Comparison of ENCODE assay signal across 8 cellular contexts in genomic region chr11:110297082-110297725, GRCh38. TPM values are rescaled to one million over a fixed set of nuclear protein-coding genes. Genes with fewer than 3 reads are reported as not detected.
A peak's percentile ranks its signal among the peaks of the same experiment; 100 is the strongest.
DNase-seq lines count a peak whose midpoint lies in the region; ATAC-seq and TF ChIP-seq lines count a peak whose summit lies in the region.

No MANE protein-coding gene starts in this region.

- peak overlapping the region; percentile 52 for H3K4me3 Mint-ChIP-seq in activated CD8-positive, alpha-beta T cell treated with anti-CD3 and anti-CD28 coated beads for 36 hours

- no peaks in the 10 kb centered on the region for H3K36me3 ChIP-seq in iPS DF 6.9 (ENCODE audit: control insufficient read depth, insufficient read depth, low read length)
- H3K36me3 ChIP-seq in stomach = no peaks in the 10 kb centered on the region

- POLR2A ChIA-PET in activated CD8-positive, alpha-beta T cell treated with anti-CD3 and anti-CD28 coated beads for 36 hours (lab: Charles Lee) = interaction anchor here (0.6 to 1.2 kb wide), 3 partner anchors 9 to 52 kb away, joined by 3 to 4 read pairs (median 3); no protein-coding TSS in a partner anchor

- H3K27me3 ChIP-seq in iPS DF 6.9 (ENCODE audit: control insufficient read depth, insufficient read depth, low read length) = no peaks in the 10 kb centered on the region
- H3K27me3 ChIP-seq in stomach = no peaks in the 10 kb centered on the region

- H3K9me3 ChIP-seq in iPS DF 6.9 (ENCODE audit: control insufficient read depth, insufficient read depth, low read length) (no peaks in the 10 kb centered on the region), stomach (peaks cover 0 to 5% (median 0%) of the 10 kb centered on the region in 4 donors)

- CTCF ChIA-PET in activated CD8-positive, alpha-beta T cell treated with anti-CD3 and anti-CD28 coated beads for 36 hours (lab: Charles Lee) = interaction anchor here (0.6 to 1.8 kb wide), 5 partner anchors 35 to 135 kb away, joined by 3 to 5 read pairs (median 3); no protein-coding TSS in a partner anchor

- TF ChIP-seq CTCF in activated CD8-positive, alpha-beta T cell treated with anti-CD3 and anti-CD28 coated beads for 36 hours (IDR thresholded peaks at IDR 0.05) = no peak
- TF ChIP-seq CTCF in stomach (IDR thresholded peaks at IDR 0.05) = no peak

- H3K36me3 Mint-ChIP-seq in activated CD8-positive, alpha-beta T cell treated with anti-CD3 and anti-CD28 coated beads for 36 hours (ENCODE audit: low read depth) = peaks cover 4% of the 10 kb centered on the region

- intact Hi-C loops in activated CD8-positive, alpha-beta T cell treated with anti-CD3 and anti-CD28 coated beads for 36 hours (cut with micrococcal nuclease) = loop anchor here (5.0 kb wide), 2 partner anchors 50 to 130 kb away; partner anchors contain the start of gene FDX1
- intact Hi-C loops in stomach (cut with DNase I; ENCODE audit: low total_unique reads) = no loop called here

- H3K27me3 Mint-ChIP-seq in activated CD8-positive, alpha-beta T cell treated with anti-CD3 and anti-CD28 coated beads for 36 hours = no peaks in the 10 kb centered on the region

- peaks cover 35% of the 10 kb centered on the region for H3K4me1 Mint-ChIP-seq in activated CD8-positive, alpha-beta T cell treated with anti-CD3 and anti-CD28 coated beads for 36 hours (ENCODE audit: low read depth)

- no peak for TF ChIP-seq POLR2A in stomach (IDR thresholded peaks at IDR 0.05)

- peak overlapping the region; percentile 90; the same call in 1 of the 2 replicates for H3K4me3 ChIP-seq in iPS DF 6.9 (ENCODE audit: low read length)
- H3K4me3 ChIP-seq in stomach = peak overlapping the region; percentile 63 to 98 (median 84)

- DNase-seq in NCI-H82 (lab: John Stamatoyannopoulos, UW) (peak; percentile 21), NCI-H82 treated with DMSO at 0.1 percent for 48 hours (lab: John Stamatoyannopoulos, UW; ENCODE audit: unreplicated experiment) (no peak), iPS DF 6.9 (ENCODE audit: low read depth, low spot score) (no peak), stomach (no peak), hippocampal formation (lab: John Stamatoyannopoulos, UW) (no peak), H4 (ENCODE audit: low spot score) (no peak), COLO668 (lab: John Stamatoyannopoulos, UW; ENCODE audit: unreplicated experiment) (no peak)
- no peak for DNase-seq in activated CD8-positive, alpha-beta T cell treated with anti-CD3 and anti-CD28 coated beads for 36 hours

- H3K4me1 ChIP-seq in iPS DF 6.9 (ENCODE audit: control insufficient read depth, insufficient read depth, low read length) (peaks cover 4% of the 10 kb centered on the region; the same call in 1 of the 2 replicates), stomach (peaks cover 31 to 63% (median 49%) of the 10 kb centered on the region in 4 donors)

- peaks cover 3% of the 10 kb centered on the region for H3K9me3 Mint-ChIP-seq in activated CD8-positive, alpha-beta T cell treated with anti-CD3 and anti-CD28 coated beads for 36 hours

- peak overlapping the region; percentile 7 for H3K27ac Mint-ChIP-seq in activated CD8-positive, alpha-beta T cell treated with anti-CD3 and anti-CD28 coated beads for 36 hours

- no peak for TF ChIP-seq EP300 in stomach (IDR thresholded peaks at IDR 0.05)

- no CpG with 5 or more reads among the region's 10 CpGs for WGBS in iPS DF 6.9 (ENCODE audit: insufficient coverage, insufficient read length)
- WGBS in stomach, 5 donors = 19 to 27% (median 26%) methylated on average over 10 of the region's 10 CpGs

- no peak for ATAC-seq in activated CD8-positive, alpha-beta T cell treated with anti-CD3 and anti-CD28 coated beads for 36 hours

- H3K27ac ChIP-seq in iPS DF 6.9 (ENCODE audit: low read length) (no peak overlapping the region), stomach (peak overlapping the region; percentile 96 to 100 (median 98))

RNA-seq across cellular contexts. Expression of gene RDX, which starts 0.8 kb away (rescaled TPM):
- total RNA-seq in activated CD8-positive, alpha-beta T cell treated with anti-CD3 and anti-CD28 coated beads for 36 hours = 10 to 100 TPM; 37.8 to 41.2 TPM
- total RNA-seq in stomach = 100 to 1,000 TPM in 1 of 5 donors, 10 to 100 TPM in 4; 49.4 to 426 (median 65.3) TPM
- 10 to 100 TPM; 18.1 to 25.1 (median 22.8) TPM for polyA plus RNA-seq in stomach
- 55.4 and 68.9 TPM in 2 replicates for total RNA-seq in H4 (2014; rRNA removed; shearing (Covaris generic))
